Comparison of ENCODE assay signal across 9 cellular contexts in the genomic region with DNA sequence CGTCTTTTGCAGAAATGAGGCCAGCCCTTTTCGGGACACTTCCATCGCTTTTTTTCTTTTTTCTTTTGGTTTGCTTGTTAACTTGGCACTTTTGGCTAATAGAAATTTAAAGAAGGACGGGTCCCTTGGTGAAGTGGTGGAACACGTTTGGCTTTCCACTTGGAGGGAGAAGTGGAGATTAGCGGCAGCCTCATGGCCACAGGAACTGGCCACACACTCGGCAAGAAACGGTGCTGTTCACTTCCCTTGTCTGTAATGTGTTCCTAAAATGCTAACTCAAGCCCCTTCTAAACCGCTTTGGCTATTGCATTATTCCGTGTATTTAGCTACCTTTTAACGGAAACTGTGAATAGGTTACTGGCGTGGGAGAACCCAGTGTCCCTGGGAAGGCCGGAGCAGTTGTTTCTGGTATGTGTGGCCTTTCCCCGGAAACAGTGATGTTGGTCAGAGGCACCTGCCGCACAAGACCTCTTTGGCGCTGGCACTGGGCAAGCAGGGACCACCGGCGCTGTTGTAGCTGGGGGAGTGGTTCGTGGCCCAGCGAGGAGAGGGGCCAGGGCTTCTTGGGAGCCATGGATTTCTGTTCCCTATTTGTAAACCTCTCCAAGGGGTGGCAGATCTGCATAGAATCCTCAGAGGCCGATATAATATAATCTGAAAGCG. TPM values are rescaled to one million over a fixed set of nuclear protein-coding genes. Genes with fewer than 3 reads are reported as not detected.
DNase-seq lines count a peak whose midpoint lies in the region; ATAC-seq and TF ChIP-seq lines count a peak whose summit lies in the region.
"Had no signal": no experiment of that assay in that cellular context is flagged by ENCODE, and none has a peak within 500 bp of the region (broad histone marks: within the 10 kb centered on the region; RNA-seq: fewer than 3 reads in every experiment).

No MANE protein-coding gene starts in this region.

- peak overlapping the region; percentile 50 for H3K4me3 ChIP-seq in lower lobe of right lung

- H3K27ac Mint-ChIP-seq in activated naive CD4-positive, alpha-beta T cell treated with anti-CD3 and anti-CD28 coated beads, Interleukin-2, amount 50 U/mL, for 24 hours = no peak overlapping the region
- peak overlapping the region in 3 of 5 experiments; percentile 23 to 81 (median 80) for H3K27ac Mint-ChIP-seq in brain
- peak overlapping the region; percentile 68 for H3K27ac Mint-ChIP-seq in type B pancreatic cell

- peaks cover 21% of the 10 kb centered on the region for H3K27me3 Mint-ChIP-seq in activated naive CD4-positive, alpha-beta T cell treated with anti-CD3 and anti-CD28 coated beads, Interleukin-2, amount 50 U/mL, for 24 hours
- peaks cover 32% of the 10 kb centered on the region for H3K27me3 Mint-ChIP-seq in brain
- H3K27me3 Mint-ChIP-seq in type B pancreatic cell = peaks cover 61% of the 10 kb centered on the region

- no peaks in the 10 kb centered on the region for H3K9me3 Mint-ChIP-seq in activated naive CD4-positive, alpha-beta T cell treated with anti-CD3 and anti-CD28 coated beads, Interleukin-2, amount 50 U/mL, for 24 hours
- H3K9me3 Mint-ChIP-seq in brain (peaks cover 0 to 4% (median 0%) of the 10 kb centered on the region in 5 experiments), type B pancreatic cell (no peaks in the 10 kb centered on the region)

- H3K27ac ChIP-seq in lower lobe of right lung = no peak overlapping the region

- peaks cover 29% of the 10 kb centered on the region for H3K27me3 ChIP-seq in lower lobe of right lung (ENCODE audit: low read depth)

- no peaks in the 10 kb centered on the region for H3K36me3 ChIP-seq in lower lobe of right lung

- no peaks in the 10 kb centered on the region for H3K9me3 ChIP-seq in lower lobe of right lung

- intact Hi-C loops in lower lobe of right lung (cut with DNase I) = no loop called here

- DNase-seq in activated naive CD4-positive, alpha-beta T cell treated with Interleukin-2 at 50 U/mL for 16 hours = no peak
- DNase-seq in lower lobe of right lung (no peak), type B pancreatic cell (ENCODE audit: extremely low spot score, unreplicated experiment) (no peak), activated gamma-delta T cell (lab: John Stamatoyannopoulos, UW) (no peak), NCI-H2107 (lab: John Stamatoyannopoulos, UW) (no peak)
- DNase-seq: stimulated activated CD4-positive, alpha-beta T cell treated with anti-CD3 and anti-CD28 coated beads, Interleukin-4, amount 100 ng/mL, for 4 hours had no signal

- peak overlapping the region; percentile 55 for H3K4me3 Mint-ChIP-seq in activated naive CD4-positive, alpha-beta T cell treated with anti-CD3 and anti-CD28 coated beads, Interleukin-2, amount 50 U/mL, for 24 hours
- H3K4me3 Mint-ChIP-seq in brain (peak overlapping the region; percentile 57 to 79 (median 73)), type B pancreatic cell (peak overlapping the region; percentile 80)

- ATAC-seq in lower lobe of right lung (no peak), HG03280 (IDR thresholded peaks at IDR 0.05; ENCODE audit: unreplicated experiment) (no peak)

- H3K4me1 ChIP-seq in lower lobe of right lung = peaks cover 17% of the 10 kb centered on the region

- TF ChIP-seq CTCF in brain (conservative IDR thresholded peaks at IDR 0.05) (no peak), lower lobe of right lung (IDR thresholded peaks at IDR 0.05) (no peak), type B pancreatic cell (conservative IDR thresholded peaks at IDR 0.05) (no peak)

- peaks cover 12% of the 10 kb centered on the region for H3K4me1 Mint-ChIP-seq in activated naive CD4-positive, alpha-beta T cell treated with anti-CD3 and anti-CD28 coated beads, Interleukin-2, amount 50 U/mL, for 24 hours
- H3K4me1 Mint-ChIP-seq in brain = peaks cover 48% of the 10 kb centered on the region
- peaks cover 20% of the 10 kb centered on the region for H3K4me1 Mint-ChIP-seq in type B pancreatic cell (ENCODE audit: unreplicated experiment)

- H3K36me3 Mint-ChIP-seq in activated naive CD4-positive, alpha-beta T cell treated with anti-CD3 and anti-CD28 coated beads, Interleukin-2, amount 50 U/mL, for 24 hours = no peaks in the 10 kb centered on the region
- H3K36me3 Mint-ChIP-seq in brain (no peaks in the 10 kb centered on the region), type B pancreatic cell (no peaks in the 10 kb centered on the region)

RNA-seq across cellular contexts. Expression of gene RAMP1, which starts 1.0 kb away (rescaled TPM):
- polyA plus RNA-seq in brain (ENCODE audit: insufficient read depth, low read depth, low replicate concordance) = 75.7 TPM
- 5.1 TPM for total RNA-seq in lower lobe of right lung
- total RNA-seq in type B pancreatic cell (ENCODE audit: low replicate concordance) = 11.3 and 23.8 TPM in 2 replicates
